ENCODE assay signal across 27 cellular contexts in genomic region chr7:143238289-143238995, GRCh38. TPM values are rescaled to one million over a fixed set of nuclear protein-coding genes. Genes with fewer than 3 reads are reported as not detected.
"Had no signal": no experiment of that assay in that cellular context is flagged by ENCODE, and none has a peak within 500 bp of the region (broad histone marks: within the 10 kb centered on the region; RNA-seq: fewer than 3 reads in every experiment).

No MANE protein-coding gene starts in this region.

- H3K36me3 ChIP-seq: brain microvascular endothelial cell, colonic mucosa, esophagus squamous epithelium, heart right ventricle, neural progenitor cell, pancreas, tibial artery had no signal

- H3K4me3 Mint-ChIP-seq: activated naive CD4-positive, alpha-beta T cell treated with anti-CD3 and anti-CD28 coated beads, Interleukin-2, amount 10 ng/mL, durations not matched to agents 7 days and 5 days; activated naive CD8-positive, alpha-beta T cell treated with anti-CD3 and anti-CD28 coated beads, Interleukin-2, amount 50 U/mL, for 24 hours; activated T-cell treated with anti-CD3 and anti-CD28 coated beads, Interleukin-2, amount 50 U/mL, for 4 hours; central memory CD8-positive, alpha-beta T cell; naive thymus-derived CD4-positive, alpha-beta T cell; neural progenitor cell had no signal

- ATAC-seq: activated naive CD8-positive, alpha-beta T cell treated with anti-CD3 and anti-CD28 coated beads, Interleukin-2, amount 50 U/mL, for 24 hours; activated T-cell treated with anti-CD3 and anti-CD28 coated beads, Interleukin-2, amount 50 U/mL, for 4 hours; heart right ventricle; left ventricle myocardium superior; naive thymus-derived CD4-positive, alpha-beta T cell; pancreas; sciatic nerve had no signal

- DNase-seq: activated CD4-positive, alpha-beta T cell treated with anti-CD3 and anti-CD28 coated beads, Interleukin-2, amount 50 U/mL, for 1 hour; activated CD4-positive, CD25-positive, alpha-beta regulatory T cell treated with anti-CD3 and anti-CD28 coated beads, Interleukin-2, amount 50 U/mL, for 72 hours; activated CD8-positive, alpha-beta memory T cell treated with anti-CD3 and anti-CD28 coated beads, Interleukin-2, amount 50 U/mL, for 4 hours; activated effector memory CD4-positive, alpha-beta T cell treated with Interleukin-2 at 50 U/mL for 16 hours; activated naive CD4-positive, alpha-beta T cell treated with anti-CD3 and anti-CD28 coated beads, Interleukin-2, amount 10 ng/mL, durations not matched to agents 7 days and 5 days; activated naive CD8-positive, alpha-beta T cell treated with anti-CD3 and anti-CD28 coated beads, Interleukin-2, amount 50 U/mL, for 24 hours; activated T-cell treated with anti-CD3 and anti-CD28 coated beads, Interleukin-2, amount 50 U/mL, for 4 hours; brain microvascular endothelial cell; colonic mucosa; effector CD8-positive, alpha-beta T cell; esophagus squamous epithelium; heart right ventricle; kidney glomerular epithelial cell; left ventricle myocardium superior; mesenchymal stem cell; naive thymus-derived CD4-positive, alpha-beta T cell; pancreas; stimulated activated naive CD4-positive, alpha-beta T cell treated with Interleukin-2 at 50 U/mL for 16 hours; T1000; tibial artery had no signal

- H3K27ac ChIP-seq: brain microvascular endothelial cell, colonic mucosa, neural progenitor cell, pancreas, tibial artery had no signal

- H2AFZ ChIP-seq: neural progenitor cell had no signal

- H3K9ac ChIP-seq: neural progenitor cell had no signal

- H3K4me1 ChIP-seq: colonic mucosa, neural progenitor cell, pancreas, tibial artery had no signal

- H3K4me3 ChIP-seq: colonic mucosa, esophagus squamous epithelium, heart right ventricle, neural progenitor cell, pancreas, tibial artery had no signal

- H3K27ac Mint-ChIP-seq: activated naive CD4-positive, alpha-beta T cell treated with anti-CD3 and anti-CD28 coated beads, Interleukin-2, amount 10 ng/mL, durations not matched to agents 7 days and 5 days; activated naive CD8-positive, alpha-beta T cell treated with anti-CD3 and anti-CD28 coated beads, Interleukin-2, amount 50 U/mL, for 24 hours; neural progenitor cell had no signal

- H3K36me3 Mint-ChIP-seq: neural progenitor cell had no signal

- H3K4me2 ChIP-seq: neural progenitor cell had no signal

- H3K27me3 ChIP-seq: brain microvascular endothelial cell, colonic mucosa, heart right ventricle, pancreas had no signal

- H3K9me3 ChIP-seq: colonic mucosa, pancreas had no signal

RNA-seq across cellular contexts. Expression of gene TAS2R40, which starts 16.6 kb away (rescaled TPM):
- total RNA-seq: activated T-cell treated with anti-CD3 and anti-CD28 coated beads, Interleukin-2, amount 50 U/mL, for 4 hours; colonic mucosa; esophagus squamous epithelium; heart right ventricle; left ventricle myocardium superior; mucosa of gallbladder; naive thymus-derived CD4-positive, alpha-beta T cell; pancreas; pulmonary artery endothelial cell; sciatic nerve; subcutaneous adipose tissue; T-helper 1 cell treated with Interleukin-12 subunit alpha and Interleukin-12 subunit beta and Interleukin-4 antibody, amounts not matched to agents 30 ng/mL and 1 ng/mL, for 36 hours had no signal
- polyA plus RNA-seq: heart right ventricle; naive thymus-derived CD4-positive, alpha-beta T cell; pancreas had no signal

RNA-seq across cellular contexts. Expression of gene TMEM139, which starts 46.3 kb away (rescaled TPM):
- total RNA-seq: pulmonary artery endothelial cell had no signal

RNA-seq across cellular contexts. Expression of gene TAS2R39, which starts 55.2 kb away (rescaled TPM):
- total RNA-seq: activated T-cell treated with anti-CD3 and anti-CD28 coated beads, Interleukin-2, amount 50 U/mL, for 4 hours; colonic mucosa; esophagus squamous epithelium; heart right ventricle; left ventricle myocardium superior; mucosa of gallbladder; naive thymus-derived CD4-positive, alpha-beta T cell; pancreas; pulmonary artery endothelial cell; sciatic nerve; subcutaneous adipose tissue; T-helper 1 cell treated with Interleukin-12 subunit alpha and Interleukin-12 subunit beta and Interleukin-4 antibody, amounts not matched to agents 30 ng/mL and 1 ng/mL, for 36 hours had no signal
- polyA plus RNA-seq: heart right ventricle; naive thymus-derived CD4-positive, alpha-beta T cell; pancreas had no signal
